In genomic region chr13:78586706-78587105, GRCh38 we compare ENCODE assay signal across 11 cellular contexts. TPM values are rescaled to one million over a fixed set of nuclear protein-coding genes. Genes with fewer than 3 reads are reported as not detected.
A peak's percentile ranks its signal among the peaks of the same experiment; 100 is the strongest.
DNase-seq lines count a peak whose midpoint lies in the region; ATAC-seq, FAIRE-seq and TF ChIP-seq lines count a peak whose summit lies in the region.
"Had no signal": no experiment of that assay in that cellular context is flagged by ENCODE, and none has a peak within 500 bp of the region (broad histone marks: within the 10 kb centered on the region; RNA-seq: fewer than 3 reads in every experiment).

No MANE protein-coding gene starts in this region.

- no peak for FAIRE-seq in D721Med (lab: Jason Lieb, UNC)
- FAIRE-seq: colon had no signal

- in situ Hi-C loops in astrocyte of the cerebellum (cut with HindIII; ENCODE audit: low sequenced_read_pairs), result no loop called here

- H3K4me3 ChIP-seq in HFF-Myc (replicated peaks; ENCODE audit: low read depth, low read length) (no peak overlapping the region), astrocyte of the cerebellum (ENCODE audit: low read depth, low read length) (no peak overlapping the region)

- DNase-seq in D721Med (ENCODE audit: insufficient read length, low spot score) (no peak), HFF-Myc (ENCODE audit: extremely low read depth, low read depth) (no peak), astrocyte of the cerebellum (ENCODE audit: low read depth) (no peak), islet precursor cell (peak; percentile 79), Ammon's horn (ENCODE audit: low spot score) (no peak), sciatic nerve (ENCODE audit: low spot score) (no peak), NCI-H526 treated with DMSO at 0.1 percent for 48 hours (lab: John Stamatoyannopoulos, UW) (no peak), NCI-H1092 treated with DMSO at 0.1 percent for 48 hours (lab: John Stamatoyannopoulos, UW) (no peak)
- DNase-seq: NCI-H524, T-helper 9 cell had no signal

- no peak for ATAC-seq in sciatic nerve

- intact Hi-C loops in sciatic nerve (cut with DNase I), result no loop called here

- TF ChIP-seq CTCF in D721Med (IDR thresholded peaks at IDR 0.05; ENCODE audit: insufficient read depth, missing control alignments) (peak; percentile 34), HFF-Myc (IDR thresholded peaks at IDR 0.05; ENCODE audit: low read depth, low read length, missing control alignments) (peak; percentile 50), astrocyte of the cerebellum (IDR thresholded peaks at IDR 0.05; ENCODE audit: low read depth, low read length, missing control alignments) (peak; percentile 26)

RNA-seq across cellular contexts. Expression of gene POU4F1, which starts 16.6 kb away (rescaled TPM):
- not detected for total RNA-seq in sciatic nerve
